Comparison of ENCODE assay signal across 1 cellular context in the genomic region with DNA sequence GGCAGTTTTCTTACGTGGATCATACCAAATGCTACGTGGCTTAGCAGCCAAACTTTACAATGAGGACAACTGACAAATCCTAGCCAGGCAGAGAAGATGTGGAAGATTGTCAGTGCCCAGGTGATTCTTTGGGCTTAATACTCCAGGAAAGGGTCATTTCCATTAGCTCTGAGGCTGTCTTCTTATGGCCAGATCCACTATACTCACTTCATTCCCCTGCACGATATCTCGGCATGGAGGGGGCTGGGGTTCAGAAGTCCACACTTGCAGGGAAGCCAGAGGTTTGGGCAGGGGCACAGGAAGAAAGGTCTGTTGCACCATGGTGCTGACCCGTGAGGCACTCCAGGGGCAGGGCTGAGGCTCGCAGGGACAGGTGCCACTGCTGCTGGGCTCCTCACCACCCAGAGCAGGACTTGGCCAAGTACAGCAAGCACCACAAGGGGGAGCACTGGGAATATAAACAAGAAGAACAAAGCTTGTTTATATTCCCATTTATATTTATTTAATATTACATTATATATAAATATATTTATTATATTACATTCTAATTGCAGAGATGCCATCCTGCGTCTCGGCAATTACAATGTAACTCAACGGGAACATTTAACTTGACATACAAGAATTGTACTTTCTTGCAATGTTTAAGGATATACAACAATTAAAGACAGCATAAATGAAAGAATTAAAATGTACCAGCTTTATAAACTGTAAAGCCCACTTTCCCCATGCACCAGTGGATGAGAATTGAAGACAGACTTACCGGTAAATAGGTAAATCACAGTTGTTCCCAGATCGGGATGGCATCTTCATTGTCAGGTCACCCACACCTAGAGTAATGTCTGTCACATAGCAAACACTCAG.
TF ChIP-seq lines count a peak whose summit lies in the region.

No MANE protein-coding gene starts in this region.

TF ChIP-seq in GM12878, 131 proteins besides CTCF, POLR2A, EP300 and RAD21:
- no peak for TF ChIP-seq NFIC (IDR thresholded peaks at IDR 0.05; ENCODE audit: low read depth, low read length)
- TF ChIP-seq CREM (IDR thresholded peaks at IDR 0.05; ENCODE audit: low read depth): no peak
- TF ChIP-seq PML (IDR thresholded peaks at IDR 0.05; ENCODE audit: low read length): no peak
- TF ChIP-seq, protein P1, sequence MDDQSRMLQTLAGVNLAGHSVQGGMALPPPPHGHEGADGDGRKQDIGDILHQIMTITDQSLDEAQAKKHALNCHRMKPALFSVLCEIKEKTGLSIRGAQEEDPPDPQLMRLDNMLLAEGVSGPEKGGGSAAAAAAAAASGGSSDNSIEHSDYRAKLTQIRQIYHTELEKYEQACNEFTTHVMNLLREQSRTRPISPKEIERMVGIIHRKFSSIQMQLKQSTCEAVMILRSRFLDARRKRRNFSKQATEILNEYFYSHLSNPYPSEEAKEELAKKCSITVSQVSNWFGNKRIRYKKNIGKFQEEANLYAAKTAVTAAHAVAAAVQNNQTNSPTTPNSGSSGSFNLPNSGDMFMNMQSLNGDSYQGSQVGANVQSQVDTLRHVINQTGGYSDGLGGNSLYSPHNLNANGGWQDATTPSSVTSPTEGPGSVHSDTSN (IDR thresholded peaks at IDR 0.05; ENCODE audit: insufficient replicate concordance, low read depth, low read length): no peak
- no peak for TF ChIP-seq JUND (IDR thresholded peaks at IDR 0.05; ENCODE audit: low read depth, low read length)
- TF ChIP-seq YY1 (IDR thresholded peaks at IDR 0.05; ENCODE audit: low read depth, low read length): peak; percentile 39; the same call in 1 of the 2 replicates
- TF ChIP-seq, protein P2, sequence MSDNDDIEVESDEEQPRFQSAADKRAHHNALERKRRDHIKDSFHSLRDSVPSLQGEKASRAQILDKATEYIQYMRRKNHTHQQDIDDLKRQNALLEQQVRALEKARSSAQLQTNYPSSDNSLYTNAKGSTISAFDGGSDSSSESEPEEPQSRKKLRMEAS (IDR thresholded peaks at IDR 0.05; ENCODE audit: low read depth, low read length): no peak
- TF ChIP-seq YBX1 (IDR thresholded peaks at IDR 0.05): no peak
- TF ChIP-seq SMC3 (IDR thresholded peaks at IDR 0.05; ENCODE audit: borderline replicate concordance, low read length): peak; percentile 76; the same call in 1 of the 2 replicates
- TF ChIP-seq, protein P3, sequence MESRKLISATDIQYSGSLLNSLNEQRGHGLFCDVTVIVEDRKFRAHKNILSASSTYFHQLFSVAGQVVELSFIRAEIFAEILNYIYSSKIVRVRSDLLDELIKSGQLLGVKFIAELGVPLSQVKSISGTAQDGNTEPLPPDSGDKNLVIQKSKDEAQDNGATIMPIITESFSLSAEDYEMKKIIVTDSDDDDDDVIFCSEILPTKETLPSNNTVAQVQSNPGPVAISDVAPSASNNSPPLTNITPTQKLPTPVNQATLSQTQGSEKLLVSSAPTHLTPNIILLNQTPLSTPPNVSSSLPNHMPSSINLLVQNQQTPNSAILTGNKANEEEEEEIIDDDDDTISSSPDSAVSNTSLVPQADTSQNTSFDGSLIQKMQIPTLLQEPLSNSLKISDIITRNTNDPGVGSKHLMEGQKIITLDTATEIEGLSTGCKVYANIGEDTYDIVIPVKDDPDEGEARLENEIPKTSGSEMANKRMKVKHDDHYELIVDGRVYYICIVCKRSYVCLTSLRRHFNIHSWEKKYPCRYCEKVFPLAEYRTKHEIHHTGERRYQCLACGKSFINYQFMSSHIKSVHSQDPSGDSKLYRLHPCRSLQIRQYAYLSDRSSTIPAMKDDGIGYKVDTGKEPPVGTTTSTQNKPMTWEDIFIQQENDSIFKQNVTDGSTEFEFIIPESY (IDR thresholded peaks at IDR 0.05): no peak
- TF ChIP-seq SMAD1 (IDR thresholded peaks at IDR 0.05; ENCODE audit: low read depth, partially characterized antibody): no peak
- TF ChIP-seq, protein P4, sequence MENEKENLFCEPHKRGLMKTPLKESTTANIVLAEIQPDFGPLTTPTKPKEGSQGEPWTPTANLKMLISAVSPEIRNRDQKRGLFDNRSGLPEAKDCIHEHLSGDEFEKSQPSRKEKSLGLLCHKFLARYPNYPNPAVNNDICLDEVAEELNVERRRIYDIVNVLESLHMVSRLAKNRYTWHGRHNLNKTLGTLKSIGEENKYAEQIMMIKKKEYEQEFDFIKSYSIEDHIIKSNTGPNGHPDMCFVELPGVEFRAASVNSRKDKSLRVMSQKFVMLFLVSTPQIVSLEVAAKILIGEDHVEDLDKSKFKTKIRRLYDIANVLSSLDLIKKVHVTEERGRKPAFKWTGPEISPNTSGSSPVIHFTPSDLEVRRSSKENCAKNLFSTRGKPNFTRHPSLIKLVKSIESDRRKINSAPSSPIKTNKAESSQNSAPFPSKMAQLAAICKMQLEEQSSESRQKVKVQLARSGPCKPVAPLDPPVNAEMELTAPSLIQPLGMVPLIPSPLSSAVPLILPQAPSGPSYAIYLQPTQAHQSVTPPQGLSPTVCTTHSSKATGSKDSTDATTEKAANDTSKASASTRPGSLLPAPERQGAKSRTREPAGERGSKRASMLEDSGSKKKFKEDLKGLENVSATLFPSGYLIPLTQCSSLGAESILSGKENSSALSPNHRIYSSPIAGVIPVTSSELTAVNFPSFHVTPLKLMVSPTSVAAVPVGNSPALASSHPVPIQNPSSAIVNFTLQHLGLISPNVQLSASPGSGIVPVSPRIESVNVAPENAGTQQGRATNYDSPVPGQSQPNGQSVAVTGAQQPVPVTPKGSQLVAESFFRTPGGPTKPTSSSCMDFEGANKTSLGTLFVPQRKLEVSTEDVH (IDR thresholded peaks at IDR 0.05; ENCODE audit: low read depth, partially characterized antibody): no peak
- TF ChIP-seq MYB (IDR thresholded peaks at IDR 0.05; ENCODE audit: borderline replicate concordance, low read depth, low read length): no peak
- TF ChIP-seq NFXL1 (IDR thresholded peaks at IDR 0.05; ENCODE audit: borderline replicate concordance): no peak
- TF ChIP-seq RUNX3 (IDR thresholded peaks at IDR 0.05; ENCODE audit: low read length): no peak
